In the genomic region with DNA sequence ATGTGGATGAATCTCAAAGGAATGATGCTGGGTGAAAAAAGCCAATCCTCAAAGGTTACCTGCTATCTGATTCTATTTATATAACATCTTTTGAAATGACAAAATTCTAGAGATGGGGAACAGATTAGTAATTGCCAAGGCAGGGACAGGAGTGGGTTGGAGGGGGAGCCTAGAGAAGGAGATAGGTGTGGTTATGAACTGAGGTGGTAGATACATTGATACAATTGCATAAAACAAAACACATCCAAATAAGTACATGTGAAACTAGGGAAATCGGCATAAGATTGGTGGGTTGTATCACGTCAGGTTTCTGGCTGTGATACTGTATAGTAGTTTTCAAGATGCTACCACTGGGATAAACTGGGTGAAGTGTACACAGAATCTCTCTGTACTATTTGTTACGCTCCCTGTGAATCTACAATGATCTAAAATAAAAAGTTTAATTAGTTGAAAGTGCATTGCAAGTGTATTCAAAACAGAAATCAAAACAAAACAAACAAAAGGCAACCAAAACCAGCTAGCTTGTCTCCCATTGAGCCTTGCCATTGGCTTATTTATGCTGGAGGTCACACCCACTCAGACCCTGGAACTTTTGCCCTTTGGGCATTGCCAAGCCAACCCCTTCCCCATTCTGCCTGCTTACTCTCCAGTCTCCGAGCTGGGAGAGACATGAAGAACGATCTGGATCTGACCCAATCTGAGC, we compare ENCODE assay signal across 14 cellular contexts. TPM values are rescaled to one million over a fixed set of nuclear protein-coding genes. Genes with fewer than 3 reads are reported as not detected.
DNase-seq lines count a peak whose midpoint lies in the region; ATAC-seq and TF ChIP-seq lines count a peak whose summit lies in the region.
"Had no signal": no experiment of that assay in that cellular context is flagged by ENCODE, and none has a peak within 500 bp of the region (broad histone marks: within the 10 kb centered on the region; RNA-seq: fewer than 3 reads in every experiment).

No MANE protein-coding gene starts in this region.

- H3K9me3 Mint-ChIP-seq in H9: no peaks in the 10 kb centered on the region
- no peaks in the 10 kb centered on the region for H3K9me3 Mint-ChIP-seq in activated naive CD4-positive, alpha-beta T cell treated with anti-CD3 and anti-CD28 coated beads for 36 hours
- no peaks in the 10 kb centered on the region for H3K9me3 Mint-ChIP-seq in naive thymus-derived CD8-positive, alpha-beta T cell
- H3K9me3 Mint-ChIP-seq: neural progenitor cell had no signal

- intact Hi-C loops in activated naive CD4-positive, alpha-beta T cell treated with anti-CD3 and anti-CD28 coated beads for 36 hours (cut with micrococcal nuclease): loop anchor here (1.0 to 2.0 kb wide), 3 partner anchors 9 to 39 kb away; no protein-coding TSS in a partner anchor

- H3K23ac ChIP-seq in H9 (ENCODE audit: insufficient read length, low read depth, low read length): no peak overlapping the region

- no peak overlapping the region for H3K4ac ChIP-seq in H9 (ENCODE audit: low read depth, low read length)

- no peak overlapping the region for H4K91ac ChIP-seq in H9 (ENCODE audit: insufficient read length, low read depth, low read length)

- H3K14ac ChIP-seq in H9 (ENCODE audit: insufficient read depth, low read length): no peak overlapping the region; the same call in 1 of the 2 replicates

- H2AFZ ChIP-seq in H9 (ENCODE audit: low read length): no peak overlapping the region
- H2AFZ ChIP-seq: neural progenitor cell had no signal

- no peaks in the 10 kb centered on the region for H3K79me1 ChIP-seq in H9 (ENCODE audit: insufficient read depth, low read depth, low read length, poor library complexity, severe bottlenecking)

- peaks cover 8 to 10% of the 10 kb centered on the region in 2 experiments for H3K4me1 Mint-ChIP-seq in H9
- peaks cover 62% of the 10 kb centered on the region for H3K4me1 Mint-ChIP-seq in activated naive CD4-positive, alpha-beta T cell treated with anti-CD3 and anti-CD28 coated beads for 36 hours (ENCODE audit: low read depth)
- peaks cover 35 to 70% (median 52%) of the 10 kb centered on the region in 4 donors for H3K4me1 Mint-ChIP-seq in naive thymus-derived CD8-positive, alpha-beta T cell
- H3K4me1 Mint-ChIP-seq: neural progenitor cell had no signal

- H2BK20ac ChIP-seq in H9 (ENCODE audit: low read depth, low read length, poor library complexity, severe bottlenecking): no peak overlapping the region

- no peaks in the 10 kb centered on the region for H3K4me1 ChIP-seq in H9 (ENCODE audit: insufficient read depth, low read length)
- no peaks in the 10 kb centered on the region for H3K4me1 ChIP-seq in HAP-1
- H3K4me1 ChIP-seq: neural progenitor cell, sigmoid colon had no signal

- H3K9me3 ChIP-seq in H9 (ENCODE audit: control insufficient read depth, low read depth, low read length) (no peaks in the 10 kb centered on the region), HAP-1 (no peaks in the 10 kb centered on the region)
- H3K9me3 ChIP-seq: sigmoid colon had no signal

- peak overlapping the region in 1 of 3 experiments; percentile 13; a peak in 1 of 7 replicates for H3K27ac Mint-ChIP-seq in H9
- peak overlapping the region; percentile 73 for H3K27ac Mint-ChIP-seq in activated naive CD4-positive, alpha-beta T cell treated with anti-CD3 and anti-CD28 coated beads for 36 hours
- H3K27ac Mint-ChIP-seq in naive thymus-derived CD8-positive, alpha-beta T cell: peak overlapping the region; percentile 23 to 91 (median 74)
- H3K27ac Mint-ChIP-seq: neural progenitor cell had no signal

- H3K27me3 ChIP-seq in H9 (ENCODE audit: insufficient read depth, low read length) (no peaks in the 10 kb centered on the region), HAP-1 (ENCODE audit: low read depth) (no peaks in the 10 kb centered on the region)
- H3K27me3 ChIP-seq: neural progenitor cell had no signal

- no peaks in the 10 kb centered on the region for H3K79me2 ChIP-seq in H9 (ENCODE audit: insufficient read depth, low read length)

- H3K36me3 Mint-ChIP-seq in H9 (ENCODE audit: insufficient read depth in 1 of 3, low read depth in 3 of 3): peaks cover 0 to 6% (median 0%) of the 10 kb centered on the region in 3 experiments; a peak in 1 of 7 replicates
- peaks cover 28% of the 10 kb centered on the region for H3K36me3 Mint-ChIP-seq in activated naive CD4-positive, alpha-beta T cell treated with anti-CD3 and anti-CD28 coated beads for 36 hours (ENCODE audit: low read depth)
- peaks cover 0 to 30% (median 10%) of the 10 kb centered on the region in 3 donors for H3K36me3 Mint-ChIP-seq in naive thymus-derived CD8-positive, alpha-beta T cell
- H3K36me3 Mint-ChIP-seq: neural progenitor cell had no signal

- H3K36me3 ChIP-seq in HAP-1 (replicated peaks): no peaks in the 10 kb centered on the region
- H3K36me3 ChIP-seq: neural progenitor cell, sigmoid colon had no signal

- H3K23me2 ChIP-seq in H9 (ENCODE audit: insufficient read length, low read depth, low read length, poor library complexity, severe bottlenecking): no peaks in the 10 kb centered on the region

- no peak overlapping the region for H2BK15ac ChIP-seq in H9 (ENCODE audit: low read depth, low read length)

- H2BK5ac ChIP-seq in H9 (ENCODE audit: insufficient read length, low read length): no peak overlapping the region

- no peak overlapping the region for H3T11ph ChIP-seq in H9 (ENCODE audit: low read length)

- H4K5ac ChIP-seq in H9 (ENCODE audit: insufficient read length, low read depth, low read length): no peak overlapping the region

- H2AK5ac ChIP-seq in H9 (ENCODE audit: insufficient read length, low read length): peak overlapping the region; percentile 80

- no peak overlapping the region for H2BK120ac ChIP-seq in H9 (ENCODE audit: low read depth, low read length, poor library complexity, severe bottlenecking)

- no peak overlapping the region for H3K27ac ChIP-seq in H9 (ENCODE audit: insufficient read length, low read depth, low read length)
- H3K27ac ChIP-seq: neural progenitor cell, sigmoid colon had no signal

- in situ Hi-C loops in HAP-1 (cut with MboI; ENCODE audit: low sequenced_read_pairs): no loop called here

- H4K20me1 ChIP-seq in H9 (ENCODE audit: control insufficient read depth, insufficient read depth, insufficient read length): no peaks in the 10 kb centered on the region

- no peak overlapping the region for H2BK12ac ChIP-seq in H9 (ENCODE audit: insufficient read length, low read depth, low read length)

- H3K9ac ChIP-seq in H9 (ENCODE audit: extremely low read depth, insufficient read length, low read length): no peak overlapping the region
- H3K9ac ChIP-seq: neural progenitor cell had no signal

- no peak overlapping the region for H3K4me3 ChIP-seq in HAP-1
- H3K4me3 ChIP-seq: neural progenitor cell, sigmoid colon had no signal

- H3K4me2 ChIP-seq in H9 (ENCODE audit: insufficient read depth, insufficient read length, low read length): no peak overlapping the region
- H3K4me2 ChIP-seq: neural progenitor cell had no signal

- DNase-seq in GM10248 (ENCODE audit: extremely low spot score) (peak; percentile 29), H9 (no peak), activated gamma-delta T cell (lab: John Stamatoyannopoulos, UW) (no peak), HAP-1 (ENCODE audit: low spot score in 2 of 2) (no peak), Ammon's horn (ENCODE audit: low spot score) (no peak)
- peak; percentile 45 for DNase-seq in activated naive CD4-positive, alpha-beta T cell treated with anti-CD3 and anti-CD28 coated beads for 36 hours
- no peak for DNase-seq in naive thymus-derived CD8-positive, alpha-beta T cell
- DNase-seq: Karpas-422, NCI-H1694, NCI-H524, sigmoid colon had no signal

- CTCF ChIA-PET in GM10248 (lab: Yijun Ruan, JAX): interaction anchor here (0.8 to 4.4 kb wide), 7 partner anchors 9 to 62 kb away, joined by 3 to 28 read pairs (median 7); no protein-coding TSS in a partner anchor
- CTCF ChIA-PET in activated naive CD4-positive, alpha-beta T cell treated with anti-CD3 and anti-CD28 coated beads for 36 hours (lab: Charles Lee): interaction anchor here (0.5 to 1.5 kb wide), 4 partner anchors 10 to 62 kb away, joined by 4 to 7 read pairs (median 4); no protein-coding TSS in a partner anchor

- H4K8ac ChIP-seq in H9 (replicated peaks; ENCODE audit: insufficient read length, low read depth, low read length): no peak overlapping the region

- no peak for TF ChIP-seq CTCF in GM10248 (IDR thresholded peaks at IDR 0.05; ENCODE audit: control extremely low read depth, extremely low read depth, low read depth, missing control alignments)
- no peak for TF ChIP-seq CTCF in H9 (conservative IDR thresholded peaks at IDR 0.05)

- ATAC-seq in naive thymus-derived CD8-positive, alpha-beta T cell: peak in 1 of 2 donors; percentile 13
- ATAC-seq in GM18520 (IDR thresholded peaks at IDR 0.05; ENCODE audit: unreplicated experiment): no peak
- ATAC-seq: HCT116 had no signal

- H3K4me3 Mint-ChIP-seq in H9: no peak overlapping the region
- no peak overlapping the region for H3K4me3 Mint-ChIP-seq in activated naive CD4-positive, alpha-beta T cell treated with anti-CD3 and anti-CD28 coated beads for 36 hours
- peak overlapping the region in 8 of 10 donors; percentile 3 to 72 (median 41) for H3K4me3 Mint-ChIP-seq in naive thymus-derived CD8-positive, alpha-beta T cell
- H3K4me3 Mint-ChIP-seq: neural progenitor cell had no signal

- no CpG with 5 or more reads among the region's 5 CpGs for WGBS in H9 (ENCODE audit: extremely low coverage, insufficient read length, low lambda C conversion rate)

- H3K18ac ChIP-seq in H9 (ENCODE audit: insufficient read length, low read depth, low read length): no peak overlapping the region

- no peak overlapping the region for H3K56ac ChIP-seq in H9 (ENCODE audit: insufficient read length, low read depth, low read length)

- POLR2A ChIA-PET in GM10248 (lab: Yijun Ruan, JAX): interaction anchor here (0.8 to 1.9 kb wide), 3 partner anchors 9 to 40 kb away, joined by 3 to 6 read pairs (median 3); no protein-coding TSS in a partner anchor
- POLR2A ChIA-PET in naive thymus-derived CD8-positive, alpha-beta T cell (lab: Charles Lee): interaction anchor here (1.0 to 1.6 kb wide), 2 partner anchors 28 to 42 kb away, joined by 3 to 7 read pairs; partner anchors contain the start of gene PPP1R16B

- H3K27me3 Mint-ChIP-seq in H9 (ENCODE audit: low read depth): no peaks in the 10 kb centered on the region
- no peaks in the 10 kb centered on the region for H3K27me3 Mint-ChIP-seq in activated naive CD4-positive, alpha-beta T cell treated with anti-CD3 and anti-CD28 coated beads for 36 hours (ENCODE audit: low read depth)
- H3K27me3 Mint-ChIP-seq in naive thymus-derived CD8-positive, alpha-beta T cell: no peaks in the 10 kb centered on the region

RNA-seq across cellular contexts. Expression of gene PPP1R16B, which starts 27.8 kb away (rescaled TPM):
- total RNA-seq in H9 (2021): 8.2 TPM in 2 replicates
- 10 to 100 TPM; 38.1 to 40.0 TPM for total RNA-seq in activated naive CD4-positive, alpha-beta T cell treated with anti-CD3 and anti-CD28 coated beads for 36 hours
- total RNA-seq in naive thymus-derived CD8-positive, alpha-beta T cell: 10 to 100 TPM; 31.4 to 33.6 TPM
- 10 to 100 TPM in 2 of 3 donors, 1 to 10 TPM in 1; 9.7 to 15.6 (median 13.4) TPM for polyA plus RNA-seq in naive thymus-derived CD8-positive, alpha-beta T cell

Comparison
In these comparisons a context has a peak if more than half of its experiments do, and no peak if none do; other contexts are left out.
1. DNase-seq: peak in GM10248 (single experiment) and activated naive CD4-positive, alpha-beta T cell treated with anti-CD3 and anti-CD28 coated beads for 36 hours (single experiment); none in H9 (single experiment), naive thymus-derived CD8-positive, alpha-beta T cell (0 of 10), activated gamma-delta T cell (single experiment), HAP-1 (0 of 2) and Ammon's horn (single experiment).
2. H3K4me3 Mint-ChIP-seq: peak in naive thymus-derived CD8-positive, alpha-beta T cell (8 of 10); none in H9 (0 of 2) and activated naive CD4-positive, alpha-beta T cell treated with anti-CD3 and anti-CD28 coated beads for 36 hours (single experiment).